9 cellular contexts compared by ENCODE assay signal in the genomic region with DNA sequence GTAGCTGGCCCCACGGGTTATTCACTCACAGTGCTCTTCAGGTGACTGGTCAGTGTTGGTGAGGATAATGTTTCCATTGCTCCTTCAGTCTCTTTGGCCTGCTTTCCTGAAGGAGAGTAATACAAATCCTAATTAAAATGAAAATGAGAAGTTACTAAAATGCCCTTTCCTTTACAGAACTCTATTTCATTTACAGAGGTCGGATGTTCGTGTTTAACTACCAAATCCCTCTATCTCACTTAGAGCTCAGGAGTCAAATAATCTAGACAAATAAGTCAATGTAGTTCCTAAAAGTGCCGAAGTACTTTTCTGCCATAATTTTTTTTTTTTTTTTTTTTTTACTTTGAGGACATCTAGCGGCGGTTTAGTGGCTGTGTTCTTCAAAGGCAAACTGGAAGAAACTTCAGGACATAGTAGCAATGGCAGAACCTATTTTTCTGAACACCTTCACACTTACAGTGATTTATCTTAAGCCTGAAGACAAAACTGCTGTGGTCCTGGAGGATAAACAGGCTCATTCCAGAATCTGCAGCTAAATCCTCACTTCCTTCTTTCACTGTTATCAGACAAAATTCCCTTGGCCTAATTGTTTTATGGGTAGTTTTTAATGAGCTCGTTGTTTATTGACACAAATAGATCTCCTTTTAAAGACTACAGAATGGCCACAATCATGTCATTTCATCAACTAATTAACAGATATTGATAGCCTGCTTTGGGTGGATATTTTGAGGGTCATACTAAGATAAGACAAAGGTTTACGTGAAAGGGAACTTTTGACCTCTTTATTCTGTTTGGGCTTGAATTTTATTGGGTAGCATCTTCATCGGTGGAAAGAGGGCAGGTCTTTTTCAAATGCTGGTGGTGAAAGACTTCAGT.
DNase-seq lines count a peak whose midpoint lies in the region; ATAC-seq, FAIRE-seq and TF ChIP-seq lines count a peak whose summit lies in the region.
"Had no signal": no experiment of that assay in that cellular context is flagged by ENCODE, and none has a peak within 500 bp of the region (broad histone marks: within the 10 kb centered on the region; RNA-seq: fewer than 3 reads in every experiment).

No MANE protein-coding gene starts in this region.

- peaks cover 61% of the 10 kb centered on the region for H3K4me1 Mint-ChIP-seq in astrocyte (ENCODE audit: low read depth, unreplicated experiment)

- POLR2A ChIA-PET in HepG2 (lab: Yijun Ruan, JAX) = interaction anchor here (1.3 to 2.3 kb wide), 3 partner anchors 27 to 91 kb away, joined by 5 to 7 read pairs (median 5); no protein-coding TSS in a partner anchor

- peak overlapping the region; percentile 96 for H3K27ac Mint-ChIP-seq in astrocyte (ENCODE audit: unreplicated experiment)

- H3K9me3 Mint-ChIP-seq in astrocyte (ENCODE audit: unreplicated experiment) = peaks cover 9% of the 10 kb centered on the region

- H3K36me3 Mint-ChIP-seq in astrocyte (ENCODE audit: low read depth, unreplicated experiment) = no peaks in the 10 kb centered on the region

- WGBS in HepG2 (ENCODE audit: low lambda C conversion rate) = 3% methylated on average over 9 of the region's 9 CpGs

- TF ChIP-seq EP300 in HepG2 (IDR thresholded peaks at IDR 0.05; ENCODE audit: low read depth in 2 of 2, low read length in 2 of 2) (no peak), HepG2 (CRISPR knock-in tag; IDR thresholded peaks at IDR 0.05; ENCODE audit: borderline replicate concordance) (no peak)

- peak; percentile 58 for TF ChIP-seq CTCF in astrocyte (IDR thresholded peaks at IDR 0.05; ENCODE audit: insufficient read depth, low read depth, low read length)
- peak; percentile 32; the same call in 1 of the 2 replicates for TF ChIP-seq CTCF in HepG2 (CRISPR knock-in tag; IDR thresholded peaks at IDR 0.05)
- no peak for TF ChIP-seq CTCF in omental fat pad (IDR thresholded peaks at IDR 0.05)

- TF ChIP-seq POLR2A in HepG2 (IDR thresholded peaks at IDR 0.05; ENCODE audit: insufficient read depth in 1 of 2, low read depth in 2 of 2, low read length in 2 of 2) = no peak

- in situ Hi-C loops in HepG2 (cut with HindIII; ENCODE audit: extremely low pct_ligation_motif_present, low pct_unique_long_range_greater_than_20kb) = loop anchor here (5.0 to 10.0 kb wide), 3 partner anchors 194 to 427 kb away; partner anchors contain the start of genes CDKN2A and CDKN2B-AS1

- H2AFZ ChIP-seq in astrocyte (ENCODE audit: low read depth, low read length) (no peak overlapping the region), HepG2 (ENCODE audit: low read length) (no peak overlapping the region)

- H3K4me2 ChIP-seq in astrocyte (ENCODE audit: low read length) (peak overlapping the region; percentile 81), HepG2 (ENCODE audit: low read depth, low read length) (peak overlapping the region; percentile 24; the same call in 1 of the 2 replicates)

- H3K4me3 Mint-ChIP-seq in astrocyte (ENCODE audit: unreplicated experiment) = peak overlapping the region; percentile 80

- FAIRE-seq in astrocyte (lab: Jason Lieb, UNC) (peak; percentile 58), HepG2 (lab: Jason Lieb, UNC) (no peak)

- CTCF ChIA-PET in HepG2 (lab: Yijun Ruan, JAX; ENCODE audit: low intra/inter-chr PET ratio, low total read pairs) = interaction anchor here (2.8 kb wide), 1 partner anchor 425 kb away, joined by 23 read pairs; no protein-coding TSS in a partner anchor

- H3K79me2 ChIP-seq in astrocyte (ENCODE audit: insufficient read depth, low read length) (peaks cover 9% of the 10 kb centered on the region), HepG2 (ENCODE audit: insufficient read depth, low read length) (no peaks in the 10 kb centered on the region)

- ATAC-seq in HepG2 (peak; percentile 69), GM18511 (IDR thresholded peaks at IDR 0.05; ENCODE audit: unreplicated experiment) (no peak), HG03439 (IDR thresholded peaks at IDR 0.05; ENCODE audit: unreplicated experiment) (no peak), omental fat pad (ENCODE audit: low FRiP score) (no peak)

- peak overlapping the region; percentile 85 for H3K9ac ChIP-seq in astrocyte (ENCODE audit: low read length)
- H3K9ac ChIP-seq in HepG2 (ENCODE audit: insufficient read depth, low read depth, low read length) = no peak overlapping the region

- no peaks in the 10 kb centered on the region for H4K20me1 ChIP-seq in astrocyte (ENCODE audit: insufficient read depth, low read length)
- H4K20me1 ChIP-seq in HepG2 (ENCODE audit: insufficient read depth, low read length) = no peaks in the 10 kb centered on the region; the same call in 1 of the 2 replicates

- H3K9me3 ChIP-seq in astrocyte (ENCODE audit: insufficient read depth, low read depth, low read length) (no peaks in the 10 kb centered on the region), HepG2 (ENCODE audit: low read length) (no peaks in the 10 kb centered on the region)

- H3K36me3 ChIP-seq in astrocyte (ENCODE audit: insufficient read depth, low read length) (no peaks in the 10 kb centered on the region), HepG2 (replicated peaks in 1 of 2; ENCODE audit: control insufficient read depth in 1 of 2, insufficient read depth in 2 of 2, low read length in 2 of 2) (no peaks in the 10 kb centered on the region)

- DNase-seq in EL (peak; percentile 68), M059J (ENCODE audit: low read depth) (peak; percentile 78), astrocyte (ENCODE audit: low read depth) (peak; percentile 56), HepG2 (ENCODE audit: low spot score) (peak; percentile 40), omental fat pad (ENCODE audit: low spot score) (no peak)
- DNase-seq in stimulated activated CD4-positive, alpha-beta T cell treated with anti-CD3 and anti-CD28 coated beads, Interleukin-1b, Interleukin-23, amount 100 ng/mL, for 48 hours = no peak

- peak overlapping the region; percentile 37 for H3K4me3 ChIP-seq in astrocyte (ENCODE audit: insufficient read depth, low read depth, low read length)
- no peak overlapping the region for H3K4me3 ChIP-seq in HepG2 (replicated peaks in 1 of 3; ENCODE audit: insufficient read depth in 1 of 3, low read depth in 2 of 3, low read length in 3 of 3)
- H3K4me3 ChIP-seq: SK-N-MC had no signal

- TF ChIP-seq RAD21 in HepG2 (CRISPR knock-in tag; IDR thresholded peaks at IDR 0.05) = no peak

- no TSS peak for BruUV-seq in HepG2 (replicated peaks; lab: Mats Ljungman, UMichigan)

- H3K27ac ChIP-seq in astrocyte (ENCODE audit: low read depth, low read length) (peak overlapping the region; percentile 95), HepG2 (ENCODE audit: extremely low read length, insufficient read depth, low read length) (no peak overlapping the region)
- H3K27ac ChIP-seq: SK-N-MC had no signal

- H3K4me1 ChIP-seq in astrocyte (ENCODE audit: insufficient read depth, low read length) (peaks cover 47% of the 10 kb centered on the region), HepG2 (ENCODE audit: insufficient read depth, low read length) (0 out of 2 replicates have a peak, but pooled peaks cover 8% of the 10 kb centered on the region)

- H3K27me3 ChIP-seq in astrocyte (ENCODE audit: insufficient read depth, low read length) (no peaks in the 10 kb centered on the region), HepG2 (ENCODE audit: control insufficient read depth in 1 of 2, insufficient read depth in 2 of 2, low read length in 2 of 2) (no peaks in the 10 kb centered on the region)

- intact Hi-C loops in HepG2 (cut with micrococcal nuclease; ENCODE audit: unreplicated experiment) = loop anchor here (1.0 kb wide), 1 partner anchor 426 kb away; no protein-coding TSS in a partner anchor

- H3K27me3 Mint-ChIP-seq in astrocyte (ENCODE audit: low read depth, unreplicated experiment) = no peaks in the 10 kb centered on the region

TF ChIP-seq in HepG2, 621 proteins besides CTCF, POLR2A, EP300 and RAD21 (continues in another document):
- TF ChIP-seq SOX5 (CRISPR knock-in tag; IDR thresholded peaks at IDR 0.05; ENCODE audit: borderline replicate concordance) (no peak), STAG1 (CRISPR knock-in tag; IDR thresholded peaks at IDR 0.05) (peak; percentile 30; the same call in 1 of the 2 replicates), SMC3 (IDR thresholded peaks at IDR 0.05; ENCODE audit: low read length) (peak; percentile 15; the same call in 1 of the 2 replicates)
- TF ChIP-seq, protein P1, sequence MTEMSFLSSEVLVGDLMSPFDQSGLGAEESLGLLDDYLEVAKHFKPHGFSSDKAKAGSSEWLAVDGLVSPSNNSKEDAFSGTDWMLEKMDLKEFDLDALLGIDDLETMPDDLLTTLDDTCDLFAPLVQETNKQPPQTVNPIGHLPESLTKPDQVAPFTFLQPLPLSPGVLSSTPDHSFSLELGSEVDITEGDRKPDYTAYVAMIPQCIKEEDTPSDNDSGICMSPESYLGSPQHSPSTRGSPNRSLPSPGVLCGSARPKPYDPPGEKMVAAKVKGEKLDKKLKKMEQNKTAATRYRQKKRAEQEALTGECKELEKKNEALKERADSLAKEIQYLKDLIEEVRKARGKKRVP (CRISPR knock-in tag; IDR thresholded peaks at IDR 0.05) = no peak

Comparison
In these comparisons a context has a peak if more than half of its experiments do, and no peak if none do; other contexts are left out.
1. DNase-seq: peak in EL (single experiment), M059J (single experiment), astrocyte (single experiment) and HepG2 (single experiment); none in stimulated activated CD4-positive, alpha-beta T cell treated with anti-CD3 and anti-CD28 coated beads, Interleukin-1b, Interleukin-23, amount 100 ng/mL, for 48 hours (single experiment) and omental fat pad (single experiment).
2. CTCF ChIP-seq: peak in astrocyte (single experiment) and HepG2 (single experiment); none in omental fat pad (0 of 3).